ENCODE assay signal across 14 cellular contexts in genomic region chr1:14055442-14056225, GRCh38.
DNase-seq lines count a peak whose midpoint lies in the region; ATAC-seq and TF ChIP-seq lines count a peak whose summit lies in the region.
"Had no signal": no experiment of that assay in that cellular context is flagged by ENCODE, and none has a peak within 500 bp of the region (broad histone marks: within the 10 kb centered on the region; RNA-seq: fewer than 3 reads in every experiment).

No MANE protein-coding gene starts in this region.

- H3K27me3 Mint-ChIP-seq in activated naive CD8-positive, alpha-beta T cell treated with anti-CD3 and anti-CD28 coated beads for 36 hours, result peaks cover 14% of the 10 kb centered on the region

- no peak overlapping the region for H3K27ac ChIP-seq in Panc1 (ENCODE audit: low read length)
- H3K27ac ChIP-seq: brain microvascular endothelial cell had no signal

- peak; percentile 75 for ATAC-seq in Panc1
- peak; percentile 60 for ATAC-seq in esophagus mucosa
- no peak for ATAC-seq in GM19463 (IDR thresholded peaks at IDR 0.05; ENCODE audit: unreplicated experiment)
- ATAC-seq: left ventricle myocardium superior had no signal

- CTCF ChIA-PET in Panc1 (lab: Charles Lee), result no interaction called here

- POLR2A ChIA-PET in Panc1 (lab: Charles Lee), result no interaction called here

- H3K36me3 Mint-ChIP-seq in activated naive CD8-positive, alpha-beta T cell treated with anti-CD3 and anti-CD28 coated beads for 36 hours, result no peaks in the 10 kb centered on the region

- no peaks in the 10 kb centered on the region for H3K4me1 Mint-ChIP-seq in activated naive CD8-positive, alpha-beta T cell treated with anti-CD3 and anti-CD28 coated beads for 36 hours

- no peaks in the 10 kb centered on the region for H3K27me3 ChIP-seq in Panc1 (ENCODE audit: control insufficient read depth, insufficient read depth, low read length)
- H3K27me3 ChIP-seq: brain microvascular endothelial cell, dorsolateral prefrontal cortex had no signal

- no peaks in the 10 kb centered on the region for H3K36me3 ChIP-seq in Panc1 (ENCODE audit: control insufficient read depth, insufficient read depth, low read length)
- H3K36me3 ChIP-seq: brain microvascular endothelial cell had no signal

- no TSS peak for BruUV-seq in Panc1 (replicated peaks; lab: Mats Ljungman, UMichigan)

- no peak overlapping the region for H3K4me3 Mint-ChIP-seq in activated naive CD8-positive, alpha-beta T cell treated with anti-CD3 and anti-CD28 coated beads for 36 hours
- H3K4me3 Mint-ChIP-seq: activated naive CD4-positive, alpha-beta T cell treated with anti-CD3 and anti-CD28 coated beads for 36 hours had no signal

- intact Hi-C loops in Panc1 (cut with micrococcal nuclease; ENCODE audit: unreplicated experiment), result no loop called here

- in situ Hi-C loops in Panc1 (cut with HindIII; ENCODE audit: low pct_unique_long_range_greater_than_20kb, low sequenced_read_pairs), result no loop called here

- peaks cover 5% of the 10 kb centered on the region for H3K9me3 Mint-ChIP-seq in activated naive CD8-positive, alpha-beta T cell treated with anti-CD3 and anti-CD28 coated beads for 36 hours
- H3K9me3 Mint-ChIP-seq: activated naive CD4-positive, alpha-beta T cell treated with anti-CD3 and anti-CD28 coated beads for 36 hours had no signal

- H3K27ac Mint-ChIP-seq in activated naive CD8-positive, alpha-beta T cell treated with anti-CD3 and anti-CD28 coated beads for 36 hours, result no peak overlapping the region
- H3K27ac Mint-ChIP-seq: activated naive CD4-positive, alpha-beta T cell treated with anti-CD3 and anti-CD28 coated beads for 36 hours had no signal

- H3K9me3 ChIP-seq in Panc1 (ENCODE audit: control insufficient read depth, insufficient read depth, low read depth, low read length), result no peaks in the 10 kb centered on the region

- no peak for TF ChIP-seq CTCF in Panc1 (IDR thresholded peaks at IDR 0.05)

- H3K4me1 ChIP-seq in Panc1 (ENCODE audit: control insufficient read depth, insufficient read depth, low read length), result no peaks in the 10 kb centered on the region

- DNase-seq in COLO829 (ENCODE audit: low spot score) (peak; percentile 4), Panc1 (ENCODE audit: low read depth, low spot score) (no peak), occipital lobe (lab: John Stamatoyannopoulos, UW) (peak; percentile 6), GM19238 (ENCODE audit: insufficient read length, low spot score) (no peak)
- no peak for DNase-seq in activated naive CD8-positive, alpha-beta T cell treated with anti-CD3 and anti-CD28 coated beads for 36 hours
- no peak for DNase-seq in activated naive CD4-positive, alpha-beta T cell treated with Interleukin-2 at 50 U/mL for 16 hours
- DNase-seq: activated CD4-positive, alpha-beta T cell treated with anti-CD3 and anti-CD28 coated beads, Interleukin-2, amount 50 U/mL, for 1 hour; activated naive CD4-positive, alpha-beta T cell treated with anti-CD3 and anti-CD28 coated beads for 36 hours; activated T-cell treated with anti-CD3 and anti-CD28 coated beads for 4 hours; brain microvascular endothelial cell; dorsolateral prefrontal cortex; left ventricle myocardium superior had no signal

- H3K4me3 ChIP-seq in Panc1 (ENCODE audit: low read depth in 2 of 2, low read length in 2 of 2), result no peak overlapping the region
- H3K4me3 ChIP-seq: dorsolateral prefrontal cortex had no signal

Comparison
In these comparisons a context has a peak if more than half of its experiments do, and no peak if none do; other contexts are left out.
1. DNase-seq: peak in COLO829 (single experiment) and occipital lobe (single experiment); none in Panc1 (single experiment), activated naive CD8-positive, alpha-beta T cell treated with anti-CD3 and anti-CD28 coated beads for 36 hours (single experiment), GM19238 (single experiment) and activated naive CD4-positive, alpha-beta T cell treated with Interleukin-2 at 50 U/mL for 16 hours (single experiment).